8 cellular contexts compared by ENCODE assay signal in the genomic region with DNA sequence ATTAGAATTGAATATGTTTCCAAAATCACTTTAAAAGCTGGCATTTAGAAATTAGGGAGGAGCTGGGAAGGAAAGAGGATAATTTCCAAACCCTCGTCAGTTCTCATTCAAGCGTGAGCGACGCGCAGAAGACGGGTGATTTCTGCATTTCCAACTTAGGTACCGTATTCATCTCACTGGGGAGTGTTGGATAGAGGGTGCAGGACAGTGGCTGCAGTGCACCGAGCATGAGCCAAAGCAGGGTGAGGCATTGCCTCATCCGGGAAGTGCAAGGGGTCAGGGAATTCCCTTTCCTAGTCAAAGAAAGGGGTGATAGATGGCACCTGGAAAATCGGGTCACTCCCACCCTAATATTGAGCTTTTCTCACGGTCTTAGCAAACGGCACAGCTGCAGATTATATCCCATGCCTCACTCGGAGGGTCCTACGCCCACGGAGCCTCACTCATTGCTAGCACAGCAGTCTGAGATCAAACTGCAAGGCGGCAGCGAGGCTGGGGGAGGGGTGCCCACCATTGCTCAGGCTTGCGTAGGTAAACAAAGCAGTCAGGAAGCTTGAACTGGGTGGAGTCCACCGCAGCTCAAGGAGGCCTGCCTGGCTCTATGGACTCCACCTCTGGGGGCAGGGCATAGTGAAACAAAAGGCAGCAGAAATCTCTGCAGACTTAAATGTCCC.
DNase-seq lines count a peak whose midpoint lies in the region; ATAC-seq lines count a peak whose summit lies in the region.
"Not testable (repeated sequence)": the region's sequence is repeated elsewhere in the genome, so short reads cannot be mapped to it uniquely, and the experiment has no call there.

No MANE protein-coding gene starts in this region.

- H3K27ac Mint-ChIP-seq in immature natural killer cell, result not testable (repeated sequence)

- not testable (repeated sequence) for H3K36me3 Mint-ChIP-seq in activated T-cell treated with anti-CD3 and anti-CD28 coated beads, Interleukin-2, amount 50 U/mL, for 4 hours (ENCODE audit: insufficient read depth); immature natural killer cell

- H3K27me3 Mint-ChIP-seq in activated T-cell treated with anti-CD3 and anti-CD28 coated beads, Interleukin-2, amount 50 U/mL, for 4 hours (ENCODE audit: low read depth); immature natural killer cell (ENCODE audit: low read depth in 3 of 3): not testable (repeated sequence)

- H3K4me1 Mint-ChIP-seq in activated T-cell treated with anti-CD3 and anti-CD28 coated beads, Interleukin-2, amount 50 U/mL, for 4 hours (ENCODE audit: low read depth), result peaks cover 58% of the 10 kb centered on the region
- H3K4me1 Mint-ChIP-seq in immature natural killer cell, result not testable (repeated sequence)

- peak overlapping the region; percentile 68 for H3K4me3 Mint-ChIP-seq in activated T-cell treated with anti-CD3 and anti-CD28 coated beads, Interleukin-2, amount 50 U/mL, for 4 hours
- H3K4me3 Mint-ChIP-seq in immature natural killer cell, result peak overlapping the region in 3 of 5 donors; percentile 9 to 60 (median 36)

- not testable (repeated sequence) for ATAC-seq in activated T-cell treated with anti-CD3 and anti-CD28 coated beads, Interleukin-2, amount 50 U/mL, for 4 hours

- H3K9me3 Mint-ChIP-seq in activated T-cell treated with anti-CD3 and anti-CD28 coated beads, Interleukin-2, amount 50 U/mL, for 4 hours, result peaks cover 13% of the 10 kb centered on the region
- H3K9me3 Mint-ChIP-seq in immature natural killer cell, result not testable (repeated sequence)

- DNase-seq in DMS53 treated with DMSO at 0.1 percent for 48 hours (lab: John Stamatoyannopoulos, UW; ENCODE audit: unreplicated experiment) (peak; percentile 35), NCI-H226 (peak; percentile 74), dermis blood vessel endothelial cell (peak; percentile 1), immature natural killer cell (peak in 2 of 3 donors; percentile 3 to 31)
- peak; percentile 48 for DNase-seq in activated CD4-positive, CD25-positive, alpha-beta regulatory T cell treated with anti-CD3 and anti-CD28 coated beads, Interleukin-2, amount 50 U/mL, for 16 hours (ENCODE audit: low read depth, low spot score)
- DNase-seq in activated T-cell treated with anti-CD3 and anti-CD28 coated beads, Interleukin-2, amount 50 U/mL, for 4 hours, result peak; percentile 53
- peak; percentile 24 for DNase-seq in stimulated activated CD4-positive, alpha-beta T cell treated with anti-CD3 and anti-CD28 coated beads, Interleukin-12 subunit alpha, Interleukin-12 subunit beta, amount 100 ng/mL, for 4 hours
- DNase-seq in stimulated activated naive CD4-positive, alpha-beta T cell (lab: John Stamatoyannopoulos, UW), result peak; percentile 47 to 90 (median 81)

Comparison
In these comparisons a context has a peak if more than half of its experiments do, and no peak if none do; other contexts are left out.
1. DNase-seq: peak in every context shown above with its lines; median percentile 81 in stimulated activated naive CD4-positive, alpha-beta T cell; 74 in NCI-H226; 53 in activated T-cell treated with anti-CD3 and anti-CD28 coated beads, Interleukin-2, amount 50 U/mL, for 4 hours; 48 in activated CD4-positive, CD25-positive, alpha-beta regulatory T cell treated with anti-CD3 and anti-CD28 coated beads, Interleukin-2, amount 50 U/mL, for 16 hours; 35 in DMS53 treated with DMSO at 0.1 percent for 48 hours; 24 in stimulated activated CD4-positive, alpha-beta T cell treated with anti-CD3 and anti-CD28 coated beads, Interleukin-12 subunit alpha, Interleukin-12 subunit beta, amount 100 ng/mL, for 4 hours; 17 in immature natural killer cell; 1 in dermis blood vessel endothelial cell.